24 cellular contexts compared by ENCODE assay signal in the genomic region with DNA sequence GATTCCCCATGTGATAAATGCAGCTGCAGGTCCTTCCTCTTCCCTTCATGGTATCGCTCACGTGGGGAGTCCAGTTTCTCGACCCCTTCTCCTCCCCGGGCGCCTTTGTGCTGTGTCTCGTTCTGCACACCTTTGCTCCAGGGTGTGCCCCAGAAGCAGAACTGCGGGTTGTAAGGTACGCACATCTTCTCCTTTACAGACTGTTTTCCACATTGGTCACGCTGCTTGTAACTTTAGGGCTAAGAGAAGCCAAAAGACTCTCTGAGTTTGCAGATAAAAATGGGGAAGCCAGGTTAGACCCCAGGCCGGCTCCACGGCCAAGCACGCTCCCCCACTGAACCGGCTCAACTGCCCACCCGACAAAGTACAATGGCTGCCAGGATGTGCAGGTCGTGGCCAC. TPM values are rescaled to one million over a fixed set of nuclear protein-coding genes. Genes with fewer than 3 reads are reported as not detected.
DNase-seq lines count a peak whose midpoint lies in the region; ATAC-seq and TF ChIP-seq lines count a peak whose summit lies in the region.
"Had no signal": no experiment of that assay in that cellular context is flagged by ENCODE, and none has a peak within 500 bp of the region (broad histone marks: within the 10 kb centered on the region; RNA-seq: fewer than 3 reads in every experiment).

No MANE protein-coding gene starts in this region.

- no peaks in the 10 kb centered on the region for H3F3A ChIP-seq in SK-N-SH (replicated peaks; ENCODE audit: insufficient read depth)

- no peaks in the 10 kb centered on the region for H3K9me2 ChIP-seq in SK-N-SH

- H2AFZ ChIP-seq in SK-N-SH (ENCODE audit: low read depth) = no peak overlapping the region

- POLR2A ChIA-PET in SK-N-SH (lab: Yijun Ruan, JAX) = no interaction called here

- TF ChIP-seq EP300 in SK-N-SH (IDR thresholded peaks at IDR 0.05; ENCODE audit: borderline replicate concordance in 1 of 2, low read depth in 1 of 2, low read length in 1 of 2) = no peak

- CTCF ChIA-PET in SK-N-SH (lab: Yijun Ruan, JAX) = no interaction called here

- no peak overlapping the region for H3K9ac ChIP-seq in SK-N-SH

- no peaks in the 10 kb centered on the region for H3K79me2 ChIP-seq in SK-N-SH (ENCODE audit: insufficient read depth)

- DNase-seq in SK-N-SH (peak; percentile 4), cardiac septum (ENCODE audit: low spot score) (peak; percentile 19), heart right ventricle (no peak), mesenteric fat pad (ENCODE audit: low spot score) (peak; percentile 77), upper lobe of right lung (peak; percentile 40), prostate gland (ENCODE audit: low spot score) (no peak)
- DNase-seq: BE2C, Calu3, DMS79 treated with DMSO at 0.1 percent for 48 hours, GF-D8, NCI-H1048, NCI-H1417, NCI-H1694 treated with DMSO at 0.1 percent for 48 hours, NCI-H2081, NCI-H226, NCI-H510A, NCI-H69, Right ventricle myocardium superior, RPMI8226 had no signal

- no peak overlapping the region for H3K4me2 ChIP-seq in SK-N-SH

- H4K20me1 ChIP-seq in SK-N-SH (ENCODE audit: insufficient read depth) = no peaks in the 10 kb centered on the region

- TF ChIP-seq CTCF in SK-N-SH (IDR thresholded peaks at IDR 0.05) (no peak), heart right ventricle (IDR thresholded peaks at IDR 0.05) (no peak), upper lobe of right lung (IDR thresholded peaks at IDR 0.05) (no peak), prostate gland (IDR thresholded peaks at IDR 0.05) (no peak)

- TF ChIP-seq RAD21 in SK-N-SH (IDR thresholded peaks at IDR 0.05; ENCODE audit: low read length) = no peak

- ATAC-seq in SK-N-SH treated with all-trans-retinoic acid at 6 μM for 48 hours (no peak), heart right ventricle (no peak), upper lobe of right lung (no peak), HG03025 (IDR thresholded peaks at IDR 0.05; ENCODE audit: low FRiP score, unreplicated experiment) (no peak)
- ATAC-seq: HCT116 had no signal

- H3K4me1 ChIP-seq in SK-N-SH (ENCODE audit: control insufficient read depth in 1 of 2, insufficient read depth in 2 of 2, low read depth in 1 of 2, low read length in 1 of 2) (no peaks in the 10 kb centered on the region; a peak in 1 of 4 replicates), heart right ventricle (peaks cover 0 to 6% (median 0%) of the 10 kb centered on the region in 9 donors), upper lobe of right lung (peaks cover 7% of the 10 kb centered on the region), prostate gland (replicated peaks) (no peaks in the 10 kb centered on the region)
- H3K4me1 ChIP-seq: BE2C had no signal

- H3K36me3 ChIP-seq in SK-N-SH (replicated peaks in 1 of 2; ENCODE audit: control insufficient read depth in 1 of 2, insufficient read depth in 2 of 2, low read length in 1 of 2) (no peaks in the 10 kb centered on the region), heart right ventricle (no peaks in the 10 kb centered on the region), upper lobe of right lung (no peaks in the 10 kb centered on the region), prostate gland (no peaks in the 10 kb centered on the region)
- H3K36me3 ChIP-seq: BE2C had no signal

- H3K27ac ChIP-seq in SK-N-SH (ENCODE audit: low read depth in 2 of 2, low read length in 1 of 2) (no peak overlapping the region), heart right ventricle (no peak overlapping the region), upper lobe of right lung (no peak overlapping the region), prostate gland (no peak overlapping the region)
- H3K27ac ChIP-seq: 22Rv1, HL-60 had no signal

- intact Hi-C loops in cardiac septum (cut with DNase I) (no loop called here), heart right ventricle (cut with DNase I) (no loop called here), upper lobe of right lung (cut with DNase I) (no loop called here), prostate gland (cut with DNase I) (no loop called here)

- H3K4me3 ChIP-seq in SK-N-SH (ENCODE audit: low read depth in 2 of 2, low read length in 1 of 2) (no peak overlapping the region), heart right ventricle (no peak overlapping the region), upper lobe of right lung (no peak overlapping the region), prostate gland (no peak overlapping the region)

- no peak for TF ChIP-seq POLR2A in prostate gland (IDR thresholded peaks at IDR 0.05)

- H3K27me3 ChIP-seq in SK-N-SH (ENCODE audit: insufficient read depth) = no peaks in the 10 kb centered on the region
- peaks cover 0 to 3% (median 0%) of the 10 kb centered on the region in 7 donors for H3K27me3 ChIP-seq in heart right ventricle
- no peaks in the 10 kb centered on the region for H3K27me3 ChIP-seq in upper lobe of right lung
- H3K27me3 ChIP-seq in prostate gland (replicated peaks; ENCODE audit: insufficient read depth) = no peaks in the 10 kb centered on the region
- H3K27me3 ChIP-seq: BE2C had no signal

- no peaks in the 10 kb centered on the region for H3K9me3 ChIP-seq in SK-N-SH
- no peaks in the 10 kb centered on the region for H3K9me3 ChIP-seq in heart right ventricle
- H3K9me3 ChIP-seq in upper lobe of right lung = no peaks in the 10 kb centered on the region
- no peaks in the 10 kb centered on the region for H3K9me3 ChIP-seq in prostate gland
- H3K9me3 ChIP-seq: BE2C had no signal

- 78% methylated on average over 15 of the region's 15 CpGs for whole genome bisulfite sequencing in SK-N-SH (ENCODE audit: low lambda C conversion rate)
- WGBS in heart right ventricle, 2 donors = 91 to 92% methylated on average over 15 of the region's 15 CpGs
- WGBS in prostate gland = 93% methylated on average over 15 of the region's 15 CpGs

TF ChIP-seq in SK-N-SH, 30 proteins besides CTCF, POLR2A, EP300 and RAD21 (continues in another document):
- TF ChIP-seq PBX3 (IDR thresholded peaks at IDR 0.05) = no peak
- TF ChIP-seq MEF2A (IDR thresholded peaks at IDR 0.05; ENCODE audit: borderline replicate concordance, low read depth) = no peak
- TF ChIP-seq FOXM1 (IDR thresholded peaks at IDR 0.05; ENCODE audit: low read depth) = no peak
- TF ChIP-seq IRF3 (IDR thresholded peaks at IDR 0.05; ENCODE audit: low read depth, low read length) = no peak
- TF ChIP-seq MXI1 (IDR thresholded peaks at IDR 0.05; ENCODE audit: low read depth, low read length) = no peak
- TF ChIP-seq TAF1 (IDR thresholded peaks at IDR 0.05; ENCODE audit: borderline replicate concordance, low read depth, low read length) = no peak

TF ChIP-seq in SK-N-SH treated with all-trans-retinoic acid at 6 μM for 48 hours, 23 proteins besides CTCF, POLR2A, EP300 and RAD21:
- no peak for TF ChIP-seq SNAI2 (CRISPR knock-in tag; IDR thresholded peaks at IDR 0.05)
- TF ChIP-seq ZNF70 (CRISPR knock-in tag; IDR thresholded peaks at IDR 0.05) = no peak
- TF ChIP-seq CSDC2 (CRISPR knock-in tag; IDR thresholded peaks at IDR 0.05) = no peak
- TF ChIP-seq ZNF565 (CRISPR knock-in tag; conservative IDR thresholded peaks at IDR 0.05; ENCODE audit: low read depth) = no peak
- TF ChIP-seq ZFP3 (CRISPR knock-in tag; IDR thresholded peaks at IDR 0.05) = no peak
- no peak for TF ChIP-seq CREB5 (CRISPR knock-in tag; IDR thresholded peaks at IDR 0.05; ENCODE audit: low read depth)
- no peak for TF ChIP-seq ZC3H10 (CRISPR knock-in tag; IDR thresholded peaks at IDR 0.05)

RNA-seq across cellular contexts. Expression of gene TFCP2L1, which starts 45.9 kb away (rescaled TPM):
- not detected in 2 replicates for polyA plus RNA-seq in SK-N-SH (2012; rRNA removed)
- polyA plus RNA-seq in SK-N-SH (2012; cell fraction: cytosol; rRNA removed) = not detected in 2 replicates
- not detected in 2 replicates for polyA plus RNA-seq in SK-N-SH (2012; cell fraction: nucleus; rRNA removed)
- total RNA-seq in cardiac septum = 0.03 TPM
- total RNA-seq in heart right ventricle = under 1 TPM in 9 of 10 donors, not detected in 1; 0.02 to 0.60 (median 0.14) TPM
- polyA plus RNA-seq in heart right ventricle = under 1 TPM; 0.03 to 0.15 TPM
- 3.1 TPM for total RNA-seq in mesenteric fat pad
- total RNA-seq in upper lobe of right lung = 22.0 TPM
- 10 to 100 TPM; 11.5 to 25.7 TPM for total RNA-seq in prostate gland

Comparison
In these comparisons a context has a peak if more than half of its experiments do, and no peak if none do; other contexts are left out.
1. DNase-seq: peak in SK-N-SH (single experiment), cardiac septum (single experiment), mesenteric fat pad (single experiment) and upper lobe of right lung (single experiment); none in heart right ventricle (0 of 2) and prostate gland (single experiment).